In genomic region chr12:54868690-54869089, GRCh38 we compare ENCODE assay signal across 6 cellular contexts.
"Had no signal": no experiment of that assay in that cellular context is flagged by ENCODE, and none has a peak within 500 bp of the region (broad histone marks: within the 10 kb centered on the region; RNA-seq: fewer than 3 reads in every experiment).

No MANE protein-coding gene starts in this region.

- H3K36me3 Mint-ChIP-seq: IgD-negative memory B cell had no signal

- H3K9me3 Mint-ChIP-seq: IgD-negative memory B cell had no signal

- ATAC-seq: HepG2, K562 had no signal

- DNase-seq: IMR-90, KBM-7, KG1 had no signal

- H3K4me3 Mint-ChIP-seq: IgD-negative memory B cell had no signal

- H3K4me1 Mint-ChIP-seq: IgD-negative memory B cell had no signal

- H3K27ac Mint-ChIP-seq: IgD-negative memory B cell had no signal
